1 cellular context compared by ENCODE assay signal in genomic region chr4:78939667-78940008, GRCh38.
A peak's percentile ranks its signal among the peaks of the same experiment; 100 is the strongest.
TF ChIP-seq lines count a peak whose summit lies in the region.

No MANE protein-coding gene starts in this region.

TF ChIP-seq in GM12878, 131 proteins besides CTCF, POLR2A, EP300 and RAD21 (continued from another document):
- peak; percentile 25; the same call in 1 of the 2 replicates for TF ChIP-seq ZBTB40 (IDR thresholded peaks at IDR 0.05; ENCODE audit: borderline replicate concordance)
